ENCODE assay signal across 9 cellular contexts in the genomic region with DNA sequence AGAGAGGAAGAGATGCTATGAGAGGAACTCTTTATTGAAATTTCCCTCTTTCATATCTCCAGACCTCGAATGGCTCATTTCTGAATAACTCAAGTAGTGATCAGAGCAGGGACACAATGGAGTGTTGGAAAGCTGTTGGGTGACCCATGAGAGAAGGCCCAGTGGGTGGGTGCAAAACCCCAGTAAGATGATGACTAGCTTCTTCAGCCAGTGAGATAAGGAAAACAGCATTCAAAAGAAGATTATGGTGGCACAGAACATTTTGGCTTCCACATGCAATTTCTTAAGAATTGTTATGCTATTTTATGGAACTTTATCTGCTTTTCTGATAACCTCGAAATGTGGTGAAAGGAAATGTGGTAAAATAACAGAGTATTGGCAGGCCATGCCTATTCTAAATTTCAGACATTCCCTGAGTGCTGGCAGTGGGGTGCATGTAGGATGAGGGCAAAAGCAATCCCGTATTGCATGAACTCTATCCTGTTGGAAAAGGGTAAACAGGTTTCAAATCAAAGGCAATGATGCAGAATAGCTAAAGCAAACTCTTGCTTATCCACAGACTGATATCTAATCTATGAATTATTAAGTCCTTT.
"Had no signal": no experiment of that assay in that cellular context is flagged by ENCODE, and none has a peak within 500 bp of the region (broad histone marks: within the 10 kb centered on the region; RNA-seq: fewer than 3 reads in every experiment).

No MANE protein-coding gene starts in this region.

- H3K4me3 ChIP-seq: GM23248, HAP-1, K562 had no signal

- H2AFZ ChIP-seq: GM23248 had no signal

- ATAC-seq: HCT116, HepG2, K562 had no signal

- H3K36me3 ChIP-seq: HAP-1 had no signal

- DNase-seq: GM23248, GOT3, H7, HFFc6 had no signal

- FAIRE-seq: HepG2, K562 had no signal

- H3K9ac ChIP-seq: GM23248 had no signal

- H3K27ac ChIP-seq: GM23248, HL-60 had no signal

- H3K9me3 ChIP-seq: HAP-1 had no signal
